In genomic region chr15:60044636-60045273, GRCh38 we compare ENCODE assay signal across 1 cellular context.
TF ChIP-seq lines count a peak whose summit lies in the region.

No MANE protein-coding gene starts in this region.

TF ChIP-seq in HepG2, 621 proteins besides CTCF, POLR2A, EP300 and RAD21:
- TF ChIP-seq ZNF407 (CRISPR knock-in tag; IDR thresholded peaks at IDR 0.05; ENCODE audit: not compliant biosample characterization) (no peak), ZNF331 (CRISPR knock-in tag; IDR thresholded peaks at IDR 0.05) (no peak), ZNF326 (CRISPR knock-in tag; IDR thresholded peaks at IDR 0.05; ENCODE audit: borderline replicate concordance) (no peak), PCBP2 (optimal IDR thresholded peaks at IDR 0.05; ENCODE audit: low read depth, low read length, poor library complexity, severe bottlenecking) (no peak), THAP11 (CRISPR knock-in tag; IDR thresholded peaks at IDR 0.05) (no peak), HOXA3 (CRISPR knock-in tag; IDR thresholded peaks at IDR 0.05) (no peak), ARHGAP35 (CRISPR knock-in tag; IDR thresholded peaks at IDR 0.05; ENCODE audit: borderline replicate concordance) (no peak), ZNF24 (IDR thresholded peaks at IDR 0.05) (no peak), HNRNPLL (IDR thresholded peaks at IDR 0.05; ENCODE audit: low read depth, low read length, poor library complexity, severe bottlenecking) (no peak), ZFP82 (CRISPR knock-in tag; IDR thresholded peaks at IDR 0.05; ENCODE audit: borderline replicate concordance) (no peak), BCL6 (CRISPR knock-in tag; IDR thresholded peaks at IDR 0.05) (no peak), BCL3 (CRISPR knock-in tag; IDR thresholded peaks at IDR 0.05) (no peak), ARNT (IDR thresholded peaks at IDR 0.05) (no peak), GATAD2A (CRISPR knock-in tag; IDR thresholded peaks at IDR 0.05) (no peak), ZNF556 (CRISPR knock-in tag; IDR thresholded peaks at IDR 0.05; ENCODE audit: borderline replicate concordance) (no peak), CCAR2 (optimal IDR thresholded peaks at IDR 0.05; ENCODE audit: low read depth, low read length) (no peak), TFDP1 (CRISPR knock-in tag; IDR thresholded peaks at IDR 0.05; ENCODE audit: borderline replicate concordance) (no peak)
